Comparison of ENCODE assay signal across 8 cellular contexts in genomic region chr19:54190503-54190941, GRCh38. TPM values are rescaled to one million over a fixed set of nuclear protein-coding genes. Genes with fewer than 3 reads are reported as not detected.
A peak's percentile ranks its signal among the peaks of the same experiment; 100 is the strongest.
DNase-seq lines count a peak whose midpoint lies in the region; ATAC-seq and TF ChIP-seq lines count a peak whose summit lies in the region.

No MANE protein-coding gene starts in this region.

- peak overlapping the region; percentile 97 for H2AK9ac ChIP-seq in IMR-90 (replicated peaks; ENCODE audit: low read depth, low read length, poor library complexity)

- peak; percentile 14; the same call in 1 of the 2 replicates for TF ChIP-seq POLR2A in IMR-90 (IDR thresholded peaks at IDR 0.05; ENCODE audit: low read depth, low read length)

- peaks cover 16% of the 10 kb centered on the region for H4K20me1 ChIP-seq in IMR-90 (ENCODE audit: insufficient read depth, low read length)
- H4K20me1 ChIP-seq in OCI-LY3 (ENCODE audit: insufficient read depth, low read length): no peaks in the 10 kb centered on the region

- dilution Hi-C loops in IMR-90 (cut with HindIII; ENCODE audit: low sequenced_read_pairs, unreplicated experiment): no loop called here

- H3K9me1 ChIP-seq in IMR-90 (ENCODE audit: insufficient read depth, low read length): peaks cover 3% of the 10 kb centered on the region; the same call in 1 of the 2 replicates

- H3K4me3 Mint-ChIP-seq in Caco-2 (ENCODE audit: unreplicated experiment) (peak overlapping the region; percentile 85), endothelial cell (ENCODE audit: unreplicated experiment) (peak overlapping the region; percentile 99), mesothelial cell of epicardium (peak overlapping the region; percentile 81)

- H3K9me3 ChIP-seq in Caco-2 (no peaks in the 10 kb centered on the region), IMR-90 (ENCODE audit: control insufficient read depth, insufficient read depth, low read length) (no peaks in the 10 kb centered on the region), OCI-LY3 (ENCODE audit: insufficient read depth, low read length) (no peaks in the 10 kb centered on the region)

- no peaks in the 10 kb centered on the region for H3K27me3 Mint-ChIP-seq in Caco-2 (ENCODE audit: insufficient read depth, unreplicated experiment)
- peaks cover 22% of the 10 kb centered on the region for H3K27me3 Mint-ChIP-seq in endothelial cell (ENCODE audit: unreplicated experiment)
- H3K27me3 Mint-ChIP-seq in mesothelial cell of epicardium (ENCODE audit: low read depth): no peaks in the 10 kb centered on the region

- peak overlapping the region; percentile 59; the same call in 1 of the 2 replicates for H2BK20ac ChIP-seq in IMR-90 (ENCODE audit: low read depth, low read length)

- H2AFZ ChIP-seq in IMR-90 (replicated peaks; ENCODE audit: low read length, poor library complexity) (peak overlapping the region; percentile 96), OCI-LY3 (ENCODE audit: low read depth, low read length) (peak overlapping the region; percentile 81)

- H4K5ac ChIP-seq in IMR-90 (ENCODE audit: low read depth, low read length): no peak overlapping the region; the same call in 1 of the 2 replicates

- H3K14ac ChIP-seq in IMR-90 (replicated peaks; ENCODE audit: low read depth, low read length): peak overlapping the region; percentile 94

- H2BK5ac ChIP-seq in IMR-90 (ENCODE audit: low read depth, low read length, poor library complexity, severe bottlenecking): peak overlapping the region; percentile 96

- H3K4me1 Mint-ChIP-seq in Caco-2 (ENCODE audit: low read depth, unreplicated experiment) (peaks cover 34% of the 10 kb centered on the region), endothelial cell (ENCODE audit: unreplicated experiment) (peaks cover 29% of the 10 kb centered on the region), mesothelial cell of epicardium (peaks cover 31% of the 10 kb centered on the region)

- peaks cover 21 to 45% of the 10 kb centered on the region in 2 experiments; a peak in 3 of 4 replicates for H3K79me1 ChIP-seq in IMR-90 (ENCODE audit: low read depth in 1 of 2, low read length in 2 of 2)

- H4K91ac ChIP-seq in IMR-90 (ENCODE audit: insufficient read depth, low read depth, low read length): peak overlapping the region; percentile 93

- H3K27ac ChIP-seq in IMR-90 (ENCODE audit: insufficient read depth, low read length): peak overlapping the region; percentile 93
- H3K27ac ChIP-seq in OCI-LY3 (ENCODE audit: low read length): peak overlapping the region; percentile 89

- no TSS peak for BruUV-seq in Caco-2 (replicated peaks; lab: Mats Ljungman, UMichigan)
- no TSS peak for BruUV-seq in IMR-90 (replicated peaks; lab: Mats Ljungman, UMichigan)

- ATAC-seq in GM21576 (IDR thresholded peaks at IDR 0.05; ENCODE audit: unreplicated experiment) (peak; percentile 46), IMR-90 (ENCODE audit: low read depth) (peak; percentile 65)

- WGBS in IMR-90 (ENCODE audit: extremely low coverage in 2 of 2, insufficient read length in 1 of 2), 2 experiments: 0% methylated on average over 18 of the region's 51 CpGs; no CpG with 5 or more reads in 1 of the 2 experiments

- H3K9ac ChIP-seq in IMR-90 (ENCODE audit: low read depth, low read length): peak overlapping the region; percentile 88
- peak overlapping the region; percentile 93 for H3K9ac ChIP-seq in OCI-LY3 (ENCODE audit: low read length)

- H3K9me3 Mint-ChIP-seq in Caco-2 (ENCODE audit: unreplicated experiment) (no peaks in the 10 kb centered on the region), endothelial cell (ENCODE audit: unreplicated experiment) (no peaks in the 10 kb centered on the region), mesothelial cell of epicardium (no peaks in the 10 kb centered on the region)

- peak overlapping the region; percentile 91; the same call in 1 of the 3 replicates for H2BK15ac ChIP-seq in IMR-90 (ENCODE audit: low read depth, low read length)

- in situ Hi-C loops in IMR-90 (cut with MboI; ENCODE audit: low sequenced_read_pairs): no loop called here

- H3K4me1 ChIP-seq in Caco-2 (0 out of 2 replicates have a peak, but pooled peaks cover 6% of the 10 kb centered on the region), IMR-90 (ENCODE audit: control insufficient read depth, insufficient read depth, low read length) (peaks cover 5% of the 10 kb centered on the region), OCI-LY3 (ENCODE audit: low read length) (peaks cover 16% of the 10 kb centered on the region)

- no peak for TF ChIP-seq RAD21 in IMR-90 (IDR thresholded peaks at IDR 0.05; ENCODE audit: low read length)

- peak overlapping the region; percentile 94 for H3K23ac ChIP-seq in IMR-90 (ENCODE audit: low read depth, low read length)

- H3K4me3 ChIP-seq in Caco-2 (ENCODE audit: low read depth, low read length) (peak overlapping the region; percentile 97), IMR-90 (ENCODE audit: insufficient read depth, low read depth, low read length) (peak overlapping the region; percentile 70), OCI-LY3 (ENCODE audit: low read length) (peak overlapping the region; percentile 83)

- H4K8ac ChIP-seq in IMR-90 (ENCODE audit: low read depth in 2 of 2, low read length in 2 of 2): peak overlapping the region; percentile 62 to 99

- H3K27ac Mint-ChIP-seq in Caco-2 (ENCODE audit: unreplicated experiment) (peak overlapping the region; percentile 98), endothelial cell (ENCODE audit: unreplicated experiment) (peak overlapping the region; percentile 100), mesothelial cell of epicardium (peak overlapping the region; percentile 100)

- TF ChIP-seq CTCF in Caco-2 (IDR thresholded peaks at IDR 0.05; ENCODE audit: insufficient read depth in 1 of 2, low read depth in 1 of 2, low read length in 1 of 2, severe bottlenecking in 1 of 2, unreplicated experiment in 1 of 2): no peak
- TF ChIP-seq CTCF in IMR-90 (conservative IDR thresholded peaks at IDR 0.05; ENCODE audit: low read depth, low read length): no peak
- no peak for TF ChIP-seq CTCF in OCI-LY3 (IDR thresholded peaks at IDR 0.05; ENCODE audit: low read depth, low read length)
- TF ChIP-seq CTCF in endothelial cell (IDR thresholded peaks at IDR 0.05; ENCODE audit: unreplicated experiment): no peak
- TF ChIP-seq CTCF in mesothelial cell of epicardium (IDR thresholded peaks at IDR 0.05; ENCODE audit: unreplicated experiment): no peak

- H3K36me3 ChIP-seq in Caco-2 (ENCODE audit: control insufficient read depth, insufficient read depth, low read length) (no peaks in the 10 kb centered on the region; the same call in 1 of the 2 replicates), IMR-90 (ENCODE audit: control insufficient read depth, insufficient read depth, low read length) (peaks cover 15% of the 10 kb centered on the region), OCI-LY3 (replicated peaks; ENCODE audit: low read depth, low read length) (peaks cover 25% of the 10 kb centered on the region)

- peaks cover 76% of the 10 kb centered on the region for H3K36me3 Mint-ChIP-seq in Caco-2 (ENCODE audit: insufficient read depth, unreplicated experiment)
- H3K36me3 Mint-ChIP-seq in endothelial cell (ENCODE audit: low read depth, unreplicated experiment): peaks cover 35% of the 10 kb centered on the region
- peaks cover 6% of the 10 kb centered on the region for H3K36me3 Mint-ChIP-seq in mesothelial cell of epicardium

- intact Hi-C loops in Caco-2 (cut with micrococcal nuclease; ENCODE audit: unreplicated experiment) (loop anchor here (1.0 to 5.0 kb wide), 5 partner anchors 10 to 272 kb away; partner anchors contain the start of genes CNOT3, LENG9, PRPF31 and RPS9), IMR-90 (cut with micrococcal nuclease) (loop anchor here (2.0 kb wide), 1 partner anchor 20 kb away; no protein-coding TSS in a partner anchor)

- no peak overlapping the region; the same call in 1 of the 2 replicates for H3K18ac ChIP-seq in IMR-90 (ENCODE audit: low read depth, low read length)

- no peak overlapping the region for H2AK5ac ChIP-seq in IMR-90 (ENCODE audit: low read depth, low read length)

- DNase-seq in Caco-2 (peak; percentile 99 to 100), IMR-90 (peak; percentile 99), activated T-cell treated with anti-CD3 and anti-CD28 coated beads for 24 hours (ENCODE audit: low read depth) (peak; percentile 100), endothelial cell (ENCODE audit: low spot score) (peak; percentile 99), mesothelial cell of epicardium (ENCODE audit: low spot score in 2 of 2, unreplicated experiment in 2 of 2) (peak; percentile 99 to 100)
- peak; percentile 97 for DNase-seq in stimulated activated CD8-positive, alpha-beta memory T cell treated with anti-CD3 and anti-CD28 coated beads, Interleukin-15, amount 100 ng/mL, for 24 hours (ENCODE audit: low read depth)

- H3K4me2 ChIP-seq in IMR-90 (ENCODE audit: low read depth, low read length): peak overlapping the region; percentile 75
- peak overlapping the region; percentile 89 for H3K4me2 ChIP-seq in OCI-LY3 (ENCODE audit: low read length)

- peaks cover 25% of the 10 kb centered on the region for H3K79me2 ChIP-seq in OCI-LY3 (ENCODE audit: low read length)

- peak overlapping the region; percentile 90; the same call in 1 of the 2 replicates for H3K56ac ChIP-seq in IMR-90 (ENCODE audit: extremely low read depth, insufficient read depth, low read length)

- CTCF ChIA-PET in Caco-2 (lab: Charles Lee): interaction anchor here (0.6 to 2.9 kb wide), 8 partner anchors 10 to 160 kb away, joined by 3 to 21 read pairs (median 4); partner anchors contain the start of genes RPS9 and TMC4
- CTCF ChIA-PET in IMR-90 (lab: Yijun Ruan, JAX): no interaction called here

- H3K27me3 ChIP-seq in Caco-2 (replicated peaks; ENCODE audit: control insufficient read depth, insufficient read depth, low read length) (no peaks in the 10 kb centered on the region), IMR-90 (ENCODE audit: control insufficient read depth, insufficient read depth, low read length) (no peaks in the 10 kb centered on the region), OCI-LY3 (ENCODE audit: low read depth, low read length) (no peaks in the 10 kb centered on the region)

- POLR2A ChIA-PET in Caco-2 (lab: Charles Lee) (interaction anchor here (0.6 to 5.7 kb wide), 10 partner anchors 9 to 1409 kb away, joined by 3 to 98 read pairs (median 15); partner anchors contain the start of genes CNOT3, FIZ1, LENG1 and LENG9), IMR-90 (lab: Charles Lee; ENCODE audit: unreplicated experiment) (interaction anchor here (0.6 to 2.3 kb wide), 3 partner anchors 10 to 240 kb away, joined by 3 to 10 read pairs (median 6); partner anchors contain the start of gene RPS9)

- peak overlapping the region; percentile 88; the same call in 1 of the 2 replicates for H2BK120ac ChIP-seq in IMR-90 (ENCODE audit: low read depth, low read length)

- peak overlapping the region; percentile 96 for H3K4ac ChIP-seq in IMR-90 (ENCODE audit: low read depth, low read length)

RNA-seq across cellular contexts. Expression of gene TSEN34, which starts 0.6 kb away (rescaled TPM):
- 42.6 TPM in 2 replicates for total RNA-seq in Caco-2 (2022)
- total RNA-seq in IMR-90 (2012; rRNA removed): 32.1 and 34.4 TPM in 2 replicates
- polyA plus RNA-seq in IMR-90 (2012; rRNA removed): 69.4 and 85.4 TPM in 2 replicates
- 76.0 and 115 TPM in 2 replicates for polyA plus RNA-seq in IMR-90 (2012; cell fraction: cytosol; rRNA removed)
- 23.3 and 54.8 TPM in 2 replicates for polyA plus RNA-seq in IMR-90 (2012; cell fraction: nucleus; rRNA removed; ENCODE audit: low replicate concordance)
- total RNA-seq in endothelial cell (ENCODE audit: unreplicated experiment): 27.8 TPM
- 43.9 to 50.1 TPM (median 47.5 TPM) in 3 replicates for total RNA-seq in mesothelial cell of epicardium

RNA-seq across cellular contexts. Expression of gene MBOAT7, which starts 1.1 kb away (rescaled TPM):
- total RNA-seq in Caco-2 (2022): 137 and 149 TPM in 2 replicates
- total RNA-seq in IMR-90 (2012; rRNA removed): 9.2 and 11.3 TPM in 2 replicates
- polyA plus RNA-seq in IMR-90 (2012; rRNA removed): 121 and 137 TPM in 2 replicates
- polyA plus RNA-seq in IMR-90 (2012; cell fraction: cytosol; rRNA removed): 132 and 169 TPM in 2 replicates
- 124 and 275 TPM in 2 replicates for polyA plus RNA-seq in IMR-90 (2012; cell fraction: nucleus; rRNA removed; ENCODE audit: low replicate concordance)
- 203 TPM for total RNA-seq in endothelial cell (ENCODE audit: unreplicated experiment)
- 102 to 113 TPM (median 110 TPM) in 3 replicates for total RNA-seq in mesothelial cell of epicardium

RNA-seq across cellular contexts. Expression of gene RPS9, which starts 10.1 kb away (rescaled TPM):
- total RNA-seq in Caco-2 (2022) (1,040 and 1,045 TPM in 2 replicates), IMR-90 (2012; rRNA removed) (1,531 and 2,225 TPM in 2 replicates), endothelial cell (ENCODE audit: unreplicated experiment) (1,195 TPM), mesothelial cell of epicardium (1,211 to 1,274 TPM (median 1,263 TPM) in 3 replicates)
- polyA plus RNA-seq in IMR-90 (2012; rRNA removed): 2,323 and 2,588 TPM in 2 replicates
- polyA plus RNA-seq in IMR-90 (2012; cell fraction: cytosol; rRNA removed): 5,840 and 5,869 TPM in 2 replicates
- polyA plus RNA-seq in IMR-90 (2012; cell fraction: nucleus; rRNA removed; ENCODE audit: low replicate concordance): 1,199 and 1,463 TPM in 2 replicates

RNA-seq across cellular contexts. Expression of gene TMC4, which starts 17.6 kb away (rescaled TPM):
- 38.9 and 45.9 TPM in 2 replicates for total RNA-seq in Caco-2 (2022)
- total RNA-seq in IMR-90 (2012; rRNA removed): 0.28 and 0.72 TPM in 2 replicates
- 1.1 and 1.3 TPM in 2 replicates for polyA plus RNA-seq in IMR-90 (2012; rRNA removed)
- polyA plus RNA-seq in IMR-90 (2012; cell fraction: cytosol; rRNA removed): 2.3 and 2.6 TPM in 2 replicates
- 3.1 and 5.7 TPM in 2 replicates for polyA plus RNA-seq in IMR-90 (2012; cell fraction: nucleus; rRNA removed; ENCODE audit: low replicate concordance)
- 2.6 TPM for total RNA-seq in endothelial cell (ENCODE audit: unreplicated experiment)
- 57.6 to 69.5 TPM (median 63.5 TPM) in 3 replicates for total RNA-seq in mesothelial cell of epicardium

RNA-seq across cellular contexts. Expression of gene LENG1, which starts 31.0 kb away (rescaled TPM):
- 6.6 and 6.9 TPM in 2 replicates for total RNA-seq in Caco-2 (2022)
- total RNA-seq in IMR-90 (2012; rRNA removed): 2.7 and 5.0 TPM in 2 replicates
- 5.3 and 6.1 TPM in 2 replicates for polyA plus RNA-seq in IMR-90 (2012; rRNA removed)
- polyA plus RNA-seq in IMR-90 (2012; cell fraction: cytosol; rRNA removed): 4.1 and 8.6 TPM in 2 replicates
- 2.3 and 4.0 TPM in 2 replicates for polyA plus RNA-seq in IMR-90 (2012; cell fraction: nucleus; rRNA removed; ENCODE audit: low replicate concordance)
- total RNA-seq in endothelial cell (ENCODE audit: unreplicated experiment): 3.4 TPM
- 5.7 to 6.4 TPM (median 5.8 TPM) in 3 replicates for total RNA-seq in mesothelial cell of epicardium

Comparison
In these comparisons a context has a peak if more than half of its experiments do, and no peak if none do; other contexts are left out.
1. Peak in every context shown above with its lines: DNase-seq, ATAC-seq, H3K4me3 ChIP-seq and H3K27ac ChIP-seq.